Comparison of ENCODE assay signal across 1 cellular context in genomic region chr5:178153530-178154340, GRCh38.
TF ChIP-seq lines count a peak whose summit lies in the region.

TSS of gene NHP2 (minus strand) at chr5:178153885. CDS start at chr5:178153817, 68 bp downstream.

TF ChIP-seq in HEK293, 187 proteins besides CTCF, POLR2A, EP300 and RAD21 (continued from another document):
- TF ChIP-seq ZNF184 (tag by site-specific recombination; IDR thresholded peaks at IDR 0.05) (no peak), PBX3 (CRISPR knock-in tag; IDR thresholded peaks at IDR 0.05) (no peak), ZNF324 (tag by site-specific recombination; IDR thresholded peaks at IDR 0.05) (no peak), REST (tag by site-specific recombination; IDR thresholded peaks at IDR 0.05) (no peak; the same call in 1 of the 2 replicates), PATZ1 (tag by site-specific recombination; IDR thresholded peaks at IDR 0.05) (0 out of 2 replicates have a peak, but pooled peaks have one; percentile 18), ZNF140 (tag by site-specific recombination; IDR thresholded peaks at IDR 0.05) (no peak), ZXDB (tag by site-specific recombination; IDR thresholded peaks at IDR 0.05) (peak; percentile 71), ZNF585B (tag by site-specific recombination; IDR thresholded peaks at IDR 0.05) (no peak), ZFP41 (tag by site-specific recombination; IDR thresholded peaks at IDR 0.05; ENCODE audit: borderline replicate concordance) (no peak), YY2 (tag by site-specific recombination; IDR thresholded peaks at IDR 0.05) (no peak), ZNF776 (tag by site-specific recombination; IDR thresholded peaks at IDR 0.05; ENCODE audit: borderline replicate concordance) (no peak), ZNF280C (tag by site-specific recombination; IDR thresholded peaks at IDR 0.05) (no peak), ZNF138 (tag by site-specific recombination; IDR thresholded peaks at IDR 0.05; ENCODE audit: borderline replicate concordance) (no peak)
TF ChIP-seq in HEK293: peak in this region for 38.
